Comparison of ENCODE assay signal across 8 cellular contexts in the genomic region with DNA sequence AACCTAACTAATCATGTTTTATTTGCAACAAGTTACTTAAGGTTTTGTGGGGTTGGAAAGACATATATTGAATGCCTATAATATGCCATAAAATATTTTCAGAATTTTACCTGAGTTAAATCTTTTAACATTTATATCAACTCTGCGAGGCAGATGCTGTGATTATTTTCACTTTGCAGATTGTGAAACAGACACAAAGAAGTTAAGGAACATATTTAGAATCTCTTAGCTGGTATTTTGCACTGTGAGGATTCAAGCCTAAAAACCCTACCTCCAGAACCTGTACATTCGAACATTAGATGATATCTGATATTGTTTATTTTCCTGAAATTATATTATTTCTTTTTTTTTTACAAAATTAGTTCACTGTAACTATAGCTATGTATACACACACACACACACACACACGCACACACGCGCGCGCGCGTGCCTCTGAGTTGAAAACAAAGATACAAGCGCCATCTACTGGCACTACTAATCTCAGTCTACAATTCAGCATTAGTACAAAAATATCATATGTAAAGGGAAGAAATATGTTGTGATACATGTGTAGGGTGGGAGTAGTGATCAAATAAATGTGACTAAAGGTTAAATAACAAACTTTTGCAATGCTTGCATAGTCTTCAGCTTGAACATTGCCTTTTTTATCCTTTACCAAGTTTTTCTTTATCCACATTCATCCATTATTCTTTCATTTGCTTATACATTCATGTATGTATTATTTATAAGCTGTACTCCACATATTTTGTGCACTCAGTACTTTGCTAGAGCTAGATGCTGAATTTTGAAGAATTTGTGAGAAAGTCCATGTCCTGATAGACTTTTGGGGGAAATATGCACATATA.
DNase-seq lines count a peak whose midpoint lies in the region; ATAC-seq and TF ChIP-seq lines count a peak whose summit lies in the region.

No MANE protein-coding gene starts in this region.

- peak; percentile 82 for DNase-seq in AG10803 (ENCODE audit: low read depth)
- DNase-seq in NCI-H510A treated with DMSO at 0.1 percent for 48 hours (lab: John Stamatoyannopoulos, UW) = peak; percentile 38
- DNase-seq in activated CD4-positive, alpha-beta T cell treated with anti-CD3 and anti-CD28 coated beads, Interleukin-2, amount 50 U/mL, for 1 hour = peak; percentile 65
- DNase-seq in dermis blood vessel endothelial cell = peak; percentile 80
- peak; percentile 78 to 88 for DNase-seq in lung microvascular endothelial cell (ENCODE audit: low read depth in 2 of 2)
- peak; percentile 4 for DNase-seq in stimulated activated CD8-positive, alpha-beta memory T cell treated with anti-CD3 and anti-CD28 coated beads, Interleukin-12 subunit alpha, Interleukin-12 subunit beta, amount 100 ng/mL, for 4 hours (ENCODE audit: low read depth)

- H3K4me3 ChIP-seq in AG10803 (ENCODE audit: low read length) = peak overlapping the region; percentile 2

- peak; percentile 91 for ATAC-seq in GM18907 (IDR thresholded peaks at IDR 0.05; ENCODE audit: unreplicated experiment)
- peak; percentile 78 for ATAC-seq in HG03280 (IDR thresholded peaks at IDR 0.05; ENCODE audit: unreplicated experiment)

- TF ChIP-seq CTCF in AG10803 (conservative IDR thresholded peaks at IDR 0.05; ENCODE audit: low read length) = peak; percentile 77

Comparison
In these comparisons a context has a peak if more than half of its experiments do, and no peak if none do; other contexts are left out.
1. Peak in every context shown above with its lines: DNase-seq, ATAC-seq and H3K4me3 ChIP-seq.
2. DNase-seq: peak in every context shown above with its lines; median percentile 83 in lung microvascular endothelial cell; 82 in AG10803; 80 in dermis blood vessel endothelial cell; 65 in activated CD4-positive, alpha-beta T cell treated with anti-CD3 and anti-CD28 coated beads, Interleukin-2, amount 50 U/mL, for 1 hour; 38 in NCI-H510A treated with DMSO at 0.1 percent for 48 hours; 4 in stimulated activated CD8-positive, alpha-beta memory T cell treated with anti-CD3 and anti-CD28 coated beads, Interleukin-12 subunit alpha, Interleukin-12 subunit beta, amount 100 ng/mL, for 4 hours.